In the genomic region with DNA sequence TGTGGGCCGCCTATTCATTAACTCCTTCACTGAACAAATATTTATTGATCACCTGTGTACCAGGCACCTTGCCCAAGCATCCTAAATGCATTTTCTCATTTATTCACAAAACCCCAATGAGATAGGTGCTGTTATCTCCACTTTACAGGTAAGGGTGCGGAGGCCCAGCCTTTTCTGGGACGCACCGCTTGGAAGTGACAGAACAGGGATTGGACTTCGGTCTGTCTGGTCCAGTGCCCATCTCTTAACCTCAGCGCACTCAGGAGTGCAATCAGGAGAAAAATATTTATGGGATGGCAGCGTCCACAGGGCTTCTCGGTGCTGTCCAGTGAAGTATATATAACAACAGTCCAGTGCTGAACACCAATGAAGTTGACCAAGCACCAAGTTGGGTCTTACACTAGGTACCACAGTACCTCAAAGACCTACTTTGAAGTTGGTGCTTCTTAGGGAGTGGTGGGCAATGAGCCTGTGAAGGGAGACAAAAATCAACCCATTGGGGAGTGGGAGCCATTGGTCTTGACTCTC, we compare ENCODE assay signal across 1 cellular context.
TF ChIP-seq lines count a peak whose summit lies in the region.

No MANE protein-coding gene starts in this region.

TF ChIP-seq in HepG2, 621 proteins besides CTCF, POLR2A, EP300 and RAD21 (continued from another document):
- TF ChIP-seq MTF2 (CRISPR knock-in tag; IDR thresholded peaks at IDR 0.05; ENCODE audit: borderline replicate concordance) = no peak
